Comparison of ENCODE assay signal across 8 cellular contexts in the genomic region with DNA sequence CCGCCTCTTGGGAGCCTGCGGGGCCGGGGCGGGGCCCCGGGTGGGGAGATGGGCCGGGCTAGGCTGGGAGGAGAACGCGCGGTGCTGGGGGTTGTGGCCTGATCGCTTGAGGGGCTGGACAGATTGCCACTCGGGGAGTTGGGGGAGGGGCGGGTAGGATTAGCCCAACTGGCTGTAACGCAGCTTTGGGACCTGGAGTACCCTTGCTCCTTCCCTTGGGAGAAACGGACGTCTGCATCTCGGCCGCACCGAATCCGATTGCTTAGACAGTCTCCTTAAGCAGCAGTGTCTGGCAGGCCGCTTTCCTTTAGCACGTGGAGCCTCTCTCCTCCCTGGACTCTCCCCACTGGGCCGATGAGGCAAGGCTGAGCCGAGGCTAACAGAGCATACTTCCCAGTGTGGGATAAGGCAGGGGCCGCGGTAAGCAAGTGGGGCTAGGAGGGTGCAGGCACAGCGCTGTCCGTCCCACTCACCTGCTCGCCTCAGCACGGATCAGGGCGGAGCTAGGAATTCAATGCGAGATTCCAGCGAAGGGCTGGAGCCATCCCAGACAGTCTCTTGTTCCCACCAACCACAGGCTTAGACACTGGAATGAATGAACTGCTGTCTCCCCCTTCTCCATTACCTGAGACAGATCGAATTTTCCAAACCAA. TPM values are rescaled to one million over a fixed set of nuclear protein-coding genes. Genes with fewer than 3 reads are reported as not detected.
DNase-seq lines count a peak whose midpoint lies in the region; TF ChIP-seq lines count a peak whose summit lies in the region.

No MANE protein-coding gene starts in this region.

- H2AFZ ChIP-seq in neural progenitor cell (replicated peaks) = peak overlapping the region; percentile 17

- intact Hi-C loops in activated CD4-positive, alpha-beta T cell treated with anti-CD3 and anti-CD28 coated beads, Interleukin-2, amount 10 ng/mL, durations not matched to agents 24 days and 14 days (cut with micrococcal nuclease) = loop anchor here (1.0 to 5.0 kb wide), 4 partner anchors 11 to 236 kb away; partner anchors contain the start of genes CNP, DNAJC7 and ODAD4

- peaks cover 43% of the 10 kb centered on the region for H3K4me1 ChIP-seq in neural progenitor cell

- H3K36me3 Mint-ChIP-seq in activated CD4-positive, alpha-beta T cell treated with anti-CD3 and anti-CD28 coated beads, Interleukin-2, amount 10 ng/mL, durations not matched to agents 24 days and 14 days (ENCODE audit: low read depth) = peaks cover 9% of the 10 kb centered on the region
- peaks cover 6% of the 10 kb centered on the region for H3K36me3 Mint-ChIP-seq in neural progenitor cell

- no peaks in the 10 kb centered on the region for H3K27me3 ChIP-seq in neural progenitor cell

- H3K4me3 ChIP-seq in fibroblast of mammary gland (ENCODE audit: control insufficient read depth, low read depth, low read length) = peak overlapping the region; percentile 31
- peak overlapping the region; percentile 94 for H3K4me3 ChIP-seq in neural progenitor cell

- H3K27ac Mint-ChIP-seq in activated CD4-positive, alpha-beta T cell treated with anti-CD3 and anti-CD28 coated beads, Interleukin-2, amount 10 ng/mL, durations not matched to agents 24 days and 14 days = peak overlapping the region; percentile 95
- H3K27ac Mint-ChIP-seq in neural progenitor cell = peak overlapping the region; percentile 69

- peak overlapping the region; percentile 76 for H3K4me2 ChIP-seq in neural progenitor cell

- peak overlapping the region; percentile 87 for H3K27ac ChIP-seq in neural progenitor cell

- no peaks in the 10 kb centered on the region for H3K36me3 ChIP-seq in neural progenitor cell

- H3K27me3 Mint-ChIP-seq in activated CD4-positive, alpha-beta T cell treated with anti-CD3 and anti-CD28 coated beads, Interleukin-2, amount 10 ng/mL, durations not matched to agents 24 days and 14 days = no peaks in the 10 kb centered on the region
- H3K27me3 Mint-ChIP-seq in neural progenitor cell (ENCODE audit: insufficient read depth, low read depth) = no peaks in the 10 kb centered on the region

- no peak for DNase-seq in activated CD4-positive, alpha-beta T cell treated with anti-CD3 and anti-CD28 coated beads, Interleukin-2, amount 10 ng/mL, durations not matched to agents 24 days and 14 days
- no peak for DNase-seq in activated CD4-positive, alpha-beta T cell treated with anti-CD3 and anti-CD28 coated beads, Interleukin-2, amount 50 U/mL, for 48 hours
- DNase-seq in HuH-7 (ENCODE audit: low spot score) (peak; percentile 96), SW480 (ENCODE audit: low spot score) (peak; percentile 74), fibroblast of mammary gland (ENCODE audit: low read depth) (peak; percentile 80), neural progenitor cell (ENCODE audit: low spot score) (peak; percentile 85), mucosa of gallbladder (ENCODE audit: low spot score) (no peak), Kasumi-1 (lab: John Stamatoyannopoulos, UW) (no peak)

- no peaks in the 10 kb centered on the region for H3K9me3 Mint-ChIP-seq in activated CD4-positive, alpha-beta T cell treated with anti-CD3 and anti-CD28 coated beads, Interleukin-2, amount 10 ng/mL, durations not matched to agents 24 days and 14 days
- no peaks in the 10 kb centered on the region for H3K9me3 Mint-ChIP-seq in neural progenitor cell

- peaks cover 45% of the 10 kb centered on the region for H3K79me2 ChIP-seq in neural progenitor cell (ENCODE audit: low read depth)

- H3F3A ChIP-seq in neural progenitor cell (ENCODE audit: low read depth) = peaks cover 22% of the 10 kb centered on the region

- TF ChIP-seq CTCF in fibroblast of mammary gland (conservative IDR thresholded peaks at IDR 0.05; ENCODE audit: control insufficient read depth, insufficient read depth, low read depth, low read length) (no peak), neural progenitor cell (IDR thresholded peaks at IDR 0.05) (no peak)

- peaks cover 40% of the 10 kb centered on the region for H4K20me1 ChIP-seq in neural progenitor cell (ENCODE audit: low read depth)

- no peak overlapping the region for H3K9ac ChIP-seq in neural progenitor cell

- peaks cover 25% of the 10 kb centered on the region for H3K4me1 Mint-ChIP-seq in activated CD4-positive, alpha-beta T cell treated with anti-CD3 and anti-CD28 coated beads, Interleukin-2, amount 10 ng/mL, durations not matched to agents 24 days and 14 days
- peaks cover 46% of the 10 kb centered on the region for H3K4me1 Mint-ChIP-seq in neural progenitor cell

- H3K4me3 Mint-ChIP-seq in activated CD4-positive, alpha-beta T cell treated with anti-CD3 and anti-CD28 coated beads, Interleukin-2, amount 10 ng/mL, durations not matched to agents 24 days and 14 days = peak overlapping the region; percentile 98
- H3K4me3 Mint-ChIP-seq in neural progenitor cell = peak overlapping the region; percentile 92

- H3K9me3 ChIP-seq in neural progenitor cell (ENCODE audit: low read depth) = no peaks in the 10 kb centered on the region

RNA-seq across cellular contexts. Expression of gene ACLY, which starts 0.5 kb away (rescaled TPM):
- 225 and 229 TPM in 2 replicates for total RNA-seq in activated CD4-positive, alpha-beta T cell treated with anti-CD3 and anti-CD28 coated beads, Interleukin-2, amount 10 ng/mL, durations not matched to agents 24 days and 14 days
- total RNA-seq in neural progenitor cell (ENCODE audit: low replicate concordance) = 221 and 273 TPM in 2 replicates
- 127 TPM for total RNA-seq in mucosa of gallbladder

RNA-seq across cellular contexts. Expression of gene ODAD4, which starts 11.1 kb away (rescaled TPM):
- 0.63 and 0.76 TPM in 2 replicates for total RNA-seq in activated CD4-positive, alpha-beta T cell treated with anti-CD3 and anti-CD28 coated beads, Interleukin-2, amount 10 ng/mL, durations not matched to agents 24 days and 14 days
- 4.1 and 4.6 TPM in 2 replicates for total RNA-seq in neural progenitor cell (ENCODE audit: low replicate concordance)
- total RNA-seq in mucosa of gallbladder = 1.6 TPM

RNA-seq across cellular contexts. Expression of gene CNP, which starts 47.3 kb away (rescaled TPM):
- total RNA-seq in activated CD4-positive, alpha-beta T cell treated with anti-CD3 and anti-CD28 coated beads, Interleukin-2, amount 10 ng/mL, durations not matched to agents 24 days and 14 days = 81.6 and 84.1 TPM in 2 replicates
- total RNA-seq in neural progenitor cell (ENCODE audit: low replicate concordance) (38.6 and 70.3 TPM in 2 replicates), mucosa of gallbladder (65.9 TPM)

RNA-seq across cellular contexts. Expression of gene KLHL11, which starts 54.1 kb away (rescaled TPM):
- 22.6 and 22.8 TPM in 2 replicates for total RNA-seq in activated CD4-positive, alpha-beta T cell treated with anti-CD3 and anti-CD28 coated beads, Interleukin-2, amount 10 ng/mL, durations not matched to agents 24 days and 14 days
- total RNA-seq in neural progenitor cell (ENCODE audit: low replicate concordance) (28.5 and 33.3 TPM in 2 replicates), mucosa of gallbladder (14.0 TPM)

Comparison
In these comparisons a context has a peak if more than half of its experiments do, and no peak if none do; other contexts are left out.
1. DNase-seq: peak in HuH-7 (single experiment), SW480 (single experiment), fibroblast of mammary gland (single experiment) and neural progenitor cell (single experiment); none in activated CD4-positive, alpha-beta T cell treated with anti-CD3 and anti-CD28 coated beads, Interleukin-2, amount 10 ng/mL, durations not matched to agents 24 days and 14 days (single experiment), activated CD4-positive, alpha-beta T cell treated with anti-CD3 and anti-CD28 coated beads, Interleukin-2, amount 50 U/mL, for 48 hours (0 of 2), mucosa of gallbladder (single experiment) and Kasumi-1 (0 of 2).